ENCODE assay signal across 8 cellular contexts in the genomic region with DNA sequence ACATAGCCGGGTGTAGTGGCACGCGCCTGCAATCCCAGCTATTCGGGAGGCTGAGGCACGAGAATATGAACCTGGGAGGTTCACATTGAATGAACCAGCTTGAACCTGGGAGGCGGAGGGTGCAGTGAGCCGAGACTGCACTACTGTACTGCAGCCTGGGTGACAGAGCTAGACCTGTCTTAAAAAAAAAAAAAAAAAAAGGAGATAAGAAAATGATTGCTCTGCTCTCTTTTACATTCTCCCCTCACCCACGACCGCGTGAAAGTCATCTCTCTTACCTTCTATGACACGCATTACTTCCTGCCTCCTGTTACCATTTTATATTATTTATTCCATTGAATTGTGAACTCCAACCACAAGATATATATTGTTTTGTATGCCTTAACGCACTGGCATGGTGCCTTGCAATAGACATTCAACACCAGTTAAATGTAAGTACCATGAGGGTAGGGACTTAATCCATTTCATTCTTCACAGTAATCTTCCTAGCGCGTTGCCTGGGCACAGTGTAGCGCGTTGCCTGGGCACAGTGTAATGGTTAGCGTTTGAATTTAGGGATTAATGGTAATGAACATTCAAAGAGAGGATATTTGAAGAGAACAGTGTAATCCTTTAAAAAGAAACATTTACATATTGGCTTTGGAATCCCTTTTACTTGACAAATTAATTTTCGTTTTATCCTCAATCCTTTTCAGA. TPM values are rescaled to one million over a fixed set of nuclear protein-coding genes. Genes with fewer than 3 reads are reported as not detected.
A peak's percentile ranks its signal among the peaks of the same experiment; 100 is the strongest.
DNase-seq lines count a peak whose midpoint lies in the region; ATAC-seq, FAIRE-seq and TF ChIP-seq lines count a peak whose summit lies in the region.

No MANE protein-coding gene starts in this region.

- TF ChIP-seq RAD21 in neural cell (conservative IDR thresholded peaks at IDR 0.05) = no peak

- TF ChIP-seq CTCF in AG04450 (IDR thresholded peaks at IDR 0.05; ENCODE audit: low read depth, low read length) (no peak), Panc1 (IDR thresholded peaks at IDR 0.05) (no peak), breast epithelium (IDR thresholded peaks at IDR 0.05) (no peak), neural cell (IDR thresholded peaks at IDR 0.05; ENCODE audit: poor library complexity, severe bottlenecking) (no peak), pancreas (IDR thresholded peaks at IDR 0.05) (no peak), GM20000 (IDR thresholded peaks at IDR 0.05; ENCODE audit: extremely low read depth, missing control alignments) (no peak)

- H3F3A ChIP-seq in neural cell (ENCODE audit: insufficient read depth, low read length, poor library complexity, severe bottlenecking) = no peaks in the 10 kb centered on the region

- H3K4me1 ChIP-seq in Panc1 (ENCODE audit: control insufficient read depth, insufficient read depth, low read length) = peaks cover 45% of the 10 kb centered on the region
- H3K4me1 ChIP-seq in breast epithelium = peaks cover 0 to 15% of the 10 kb centered on the region in 2 donors
- peaks cover 19 to 37% (median 37%) of the 10 kb centered on the region in 3 donors for H3K4me1 ChIP-seq in pancreas

- CTCF ChIA-PET in AG04450 (lab: Charles Lee) (no interaction called here), Panc1 (lab: Charles Lee) (no interaction called here)

- 84 to 86% methylated on average over 18 of the region's 18 CpGs for WGBS in pancreas, 2 donors

- H3K36me3 ChIP-seq in Panc1 (ENCODE audit: control insufficient read depth, insufficient read depth, low read length) = peaks cover 6% of the 10 kb centered on the region
- H3K36me3 ChIP-seq in breast epithelium = no peaks in the 10 kb centered on the region
- H3K36me3 ChIP-seq in neural cell (ENCODE audit: insufficient read depth, low read length) = peaks cover 4% of the 10 kb centered on the region
- no peaks in the 10 kb centered on the region for H3K36me3 ChIP-seq in pancreas

- POLR2A ChIA-PET in AG04450 (lab: Yijun Ruan, JAX) (no interaction called here), Panc1 (lab: Charles Lee) (interaction anchor here (0.5 to 1.2 kb wide), 7 partner anchors 32 to 248 kb away, joined by 3 to 16 read pairs (median 3); no protein-coding TSS in a partner anchor)

- peaks cover 3% of the 10 kb centered on the region; the same call in 1 of the 2 replicates for H3K9me3 ChIP-seq in AG04450 (ENCODE audit: control insufficient read depth, insufficient read depth, low read length)
- H3K9me3 ChIP-seq in Panc1 (ENCODE audit: control insufficient read depth, insufficient read depth, low read depth, low read length) = no peaks in the 10 kb centered on the region
- H3K9me3 ChIP-seq in breast epithelium = no peaks in the 10 kb centered on the region
- no peaks in the 10 kb centered on the region for H3K9me3 ChIP-seq in neural cell (ENCODE audit: low read length)
- H3K9me3 ChIP-seq in pancreas = no peaks in the 10 kb centered on the region

- no peak for TF ChIP-seq POLR2A in breast epithelium (IDR thresholded peaks at IDR 0.05)

- BruUV-seq in Panc1 (replicated peaks; lab: Mats Ljungman, UMichigan) = no TSS peak

- no peak for DNase-seq in AG04450 (ENCODE audit: low read depth, low spot score)
- DNase-seq in Panc1 (ENCODE audit: low read depth, low spot score) = no peak
- DNase-seq in breast epithelium (ENCODE audit: low spot score in 2 of 2) = no peak
- no peak for DNase-seq in SW480 (ENCODE audit: low spot score)
- DNase-seq in pancreas = no peak
- no peak for DNase-seq in GM20000 (ENCODE audit: low spot score)

- H3K27me3 ChIP-seq in AG04450 (ENCODE audit: control insufficient read depth, insufficient read depth, low read length) (no peaks in the 10 kb centered on the region), Panc1 (ENCODE audit: control insufficient read depth, insufficient read depth, low read length) (no peaks in the 10 kb centered on the region), breast epithelium (no peaks in the 10 kb centered on the region), neural cell (ENCODE audit: insufficient read depth, low read depth, low read length) (no peaks in the 10 kb centered on the region), pancreas (no peaks in the 10 kb centered on the region)

- H3K9me2 ChIP-seq in neural cell (ENCODE audit: insufficient read depth, low read length) = no peaks in the 10 kb centered on the region

- H3K79me2 ChIP-seq in neural cell (replicated peaks; ENCODE audit: insufficient read depth, low read length) = peaks cover 68% of the 10 kb centered on the region

- H3K27ac ChIP-seq in AG04450 (ENCODE audit: low read depth, low read length) = no peak overlapping the region
- peak overlapping the region; percentile 100 for H3K27ac ChIP-seq in Panc1 (ENCODE audit: low read length)
- peak overlapping the region; percentile 99 to 100 for H3K27ac ChIP-seq in breast epithelium
- no peak overlapping the region for H3K27ac ChIP-seq in neural cell (ENCODE audit: low read length)
- H3K27ac ChIP-seq in pancreas = peak overlapping the region in 1 of 4 donors; percentile 95

- ATAC-seq in Panc1 (peak; percentile 1; the same call in 1 of the 2 replicates), GM21360 (IDR thresholded peaks at IDR 0.05; ENCODE audit: unreplicated experiment) (no peak), pancreas (no peak)

- intact Hi-C loops in Panc1 (cut with micrococcal nuclease; ENCODE audit: unreplicated experiment) (loop anchor here (5.0 kb wide), 3 partner anchors 51 to 281 kb away; partner anchors contain the start of gene MDM1), breast epithelium (cut with DNase I; ENCODE audit: low total_unique reads) (no loop called here), pancreas (cut with DNase I) (no loop called here)

- H4K20me1 ChIP-seq in neural cell (ENCODE audit: insufficient read depth) = no peaks in the 10 kb centered on the region

- no peak for TF ChIP-seq EP300 in neural cell (conservative IDR thresholded peaks at IDR 0.05; ENCODE audit: poor library complexity, severe bottlenecking)

- no peak for FAIRE-seq in pancreas (lab: Jason Lieb, UNC)

- no peak overlapping the region for H2AFZ ChIP-seq in neural cell (ENCODE audit: low read depth, low read length)

- in situ Hi-C loops in Panc1 (cut with HindIII; ENCODE audit: low pct_unique_long_range_greater_than_20kb, low sequenced_read_pairs) = no loop called here

- H3K4me2 ChIP-seq in neural cell (ENCODE audit: low read length) = no peak overlapping the region

- peak overlapping the region; percentile 86 for H3K4me3 ChIP-seq in AG04450 (ENCODE audit: low read depth, low read length)
- H3K4me3 ChIP-seq in Panc1 (ENCODE audit: low read depth in 2 of 2, low read length in 2 of 2) = peak overlapping the region; percentile 77 to 97
- H3K4me3 ChIP-seq in breast epithelium = peak overlapping the region; percentile 84 to 97 (median 84)
- peak overlapping the region; percentile 89 for H3K4me3 ChIP-seq in neural cell (ENCODE audit: low read length)
- H3K4me3 ChIP-seq in pancreas = peak overlapping the region in 2 of 4 donors; percentile 74 to 75

- H3K9ac ChIP-seq in neural cell (ENCODE audit: low read length) = no peak overlapping the region

TF ChIP-seq in neural cell, 6 proteins besides CTCF, POLR2A, EP300 and RAD21:
- TF ChIP-seq, protein P1, sequence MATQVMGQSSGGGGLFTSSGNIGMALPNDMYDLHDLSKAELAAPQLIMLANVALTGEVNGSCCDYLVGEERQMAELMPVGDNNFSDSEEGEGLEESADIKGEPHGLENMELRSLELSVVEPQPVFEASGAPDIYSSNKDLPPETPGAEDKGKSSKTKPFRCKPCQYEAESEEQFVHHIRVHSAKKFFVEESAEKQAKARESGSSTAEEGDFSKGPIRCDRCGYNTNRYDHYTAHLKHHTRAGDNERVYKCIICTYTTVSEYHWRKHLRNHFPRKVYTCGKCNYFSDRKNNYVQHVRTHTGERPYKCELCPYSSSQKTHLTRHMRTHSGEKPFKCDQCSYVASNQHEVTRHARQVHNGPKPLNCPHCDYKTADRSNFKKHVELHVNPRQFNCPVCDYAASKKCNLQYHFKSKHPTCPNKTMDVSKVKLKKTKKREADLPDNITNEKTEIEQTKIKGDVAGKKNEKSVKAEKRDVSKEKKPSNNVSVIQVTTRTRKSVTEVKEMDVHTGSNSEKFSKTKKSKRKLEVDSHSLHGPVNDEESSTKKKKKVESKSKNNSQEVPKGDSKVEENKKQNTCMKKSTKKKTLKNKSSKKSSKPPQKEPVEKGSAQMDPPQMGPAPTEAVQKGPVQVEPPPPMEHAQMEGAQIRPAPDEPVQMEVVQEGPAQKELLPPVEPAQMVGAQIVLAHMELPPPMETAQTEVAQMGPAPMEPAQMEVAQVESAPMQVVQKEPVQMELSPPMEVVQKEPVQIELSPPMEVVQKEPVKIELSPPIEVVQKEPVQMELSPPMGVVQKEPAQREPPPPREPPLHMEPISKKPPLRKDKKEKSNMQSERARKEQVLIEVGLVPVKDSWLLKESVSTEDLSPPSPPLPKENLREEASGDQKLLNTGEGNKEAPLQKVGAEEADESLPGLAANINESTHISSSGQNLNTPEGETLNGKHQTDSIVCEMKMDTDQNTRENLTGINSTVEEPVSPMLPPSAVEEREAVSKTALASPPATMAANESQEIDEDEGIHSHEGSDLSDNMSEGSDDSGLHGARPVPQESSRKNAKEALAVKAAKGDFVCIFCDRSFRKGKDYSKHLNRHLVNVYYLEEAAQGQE (IDR thresholded peaks at IDR 0.05; ENCODE audit: borderline replicate concordance) = no peak
- TF ChIP-seq MXI1 (conservative IDR thresholded peaks at IDR 0.05; ENCODE audit: poor library complexity, severe bottlenecking) (no peak), EZH2 (IDR thresholded peaks at IDR 0.05; ENCODE audit: borderline replicate concordance, insufficient read depth, low read length, poor library complexity, severe bottlenecking) (no peak), POLR2AphosphoS5 (IDR thresholded peaks at IDR 0.05) (no peak), TAF1 (IDR thresholded peaks at IDR 0.05; ENCODE audit: low read depth) (no peak), SMC3 (conservative IDR thresholded peaks at IDR 0.05; ENCODE audit: poor library complexity) (no peak)

RNA-seq across cellular contexts. Expression of gene RAP1B, which starts 2.7 kb away (rescaled TPM):
- polyA plus RNA-seq in AG04450 (2011; rRNA removed) = 191 and 278 TPM in 2 replicates
- 54.2 and 96.6 TPM in 2 replicates for polyA minus RNA-seq in AG04450 (2011; rRNA and poly(A)+ RNA removed)
- 328 TPM for total RNA-seq in Panc1 (2021; ENCODE audit: unreplicated experiment)
- polyA plus RNA-seq in Panc1 (2012; ENCODE audit: insufficient read length) = 340 TPM
- 100 to 1,000 TPM; 176 to 198 (median 186) TPM for total RNA-seq in breast epithelium
- 209 and 214 TPM in 2 replicates for polyA plus RNA-seq in neural cell
- 116 and 143 TPM in 2 replicates for polyA minus RNA-seq in neural cell
- total RNA-seq in pancreas = 10 to 100 TPM; 29.8 to 60.5 (median 37.1) TPM
- polyA plus RNA-seq in pancreas = 10 to 100 TPM; 30.1 to 47.0 TPM

Comparison
In these comparisons a context has a peak if more than half of its experiments do, and no peak if none do; other contexts are left out.
1. H3K27ac ChIP-seq: peak in Panc1 (single experiment) and breast epithelium (2 of 2); none in AG04450 (single experiment) and neural cell (single experiment).